ENCODE assay signal across 13 cellular contexts in genomic region chr10:88428442-88428841, GRCh38.
DNase-seq lines count a peak whose midpoint lies in the region; ATAC-seq, FAIRE-seq and TF ChIP-seq lines count a peak whose summit lies in the region.
"Had no signal": no experiment of that assay in that cellular context is flagged by ENCODE, and none has a peak within 500 bp of the region (broad histone marks: within the 10 kb centered on the region; RNA-seq: fewer than 3 reads in every experiment).

No MANE protein-coding gene starts in this region.

- no peaks in the 10 kb centered on the region for H3K9me3 ChIP-seq in astrocyte (ENCODE audit: insufficient read depth, low read depth, low read length)
- H3K9me3 ChIP-seq: Caco-2, SJCRH30 had no signal

- H3K27me3 Mint-ChIP-seq in astrocyte (ENCODE audit: low read depth, unreplicated experiment) (no peaks in the 10 kb centered on the region), mesothelial cell of epicardium (ENCODE audit: low read depth) (peaks cover 3% of the 10 kb centered on the region)

- no peak overlapping the region for H2AFZ ChIP-seq in astrocyte (ENCODE audit: low read depth, low read length)

- H3K4me1 Mint-ChIP-seq in astrocyte (ENCODE audit: low read depth, unreplicated experiment) = peaks cover 6% of the 10 kb centered on the region
- peaks cover 25% of the 10 kb centered on the region for H3K4me1 Mint-ChIP-seq in mesothelial cell of epicardium

- H3K4me3 Mint-ChIP-seq in astrocyte (ENCODE audit: unreplicated experiment) = no peak overlapping the region
- no peak overlapping the region for H3K4me3 Mint-ChIP-seq in mesothelial cell of epicardium
- H3K4me3 Mint-ChIP-seq: effector memory CD8-positive, alpha-beta T cell had no signal

- H3K27ac Mint-ChIP-seq in astrocyte (ENCODE audit: unreplicated experiment) (no peak overlapping the region), mesothelial cell of epicardium (peak overlapping the region; percentile 60)
- H3K27ac Mint-ChIP-seq: effector memory CD8-positive, alpha-beta T cell had no signal

- no peaks in the 10 kb centered on the region for H3K4me1 ChIP-seq in astrocyte (ENCODE audit: insufficient read depth, low read length)
- H3K4me1 ChIP-seq: Caco-2, SJCRH30 had no signal

- FAIRE-seq in astrocyte (lab: Jason Lieb, UNC) = no peak

- no peak overlapping the region for H3K4me3 ChIP-seq in astrocyte (ENCODE audit: insufficient read depth, low read depth, low read length)
- H3K4me3 ChIP-seq: SJCRH30 had no signal

- TF ChIP-seq CTCF in astrocyte (IDR thresholded peaks at IDR 0.05; ENCODE audit: insufficient read depth, low read depth, low read length) (no peak), mesothelial cell of epicardium (IDR thresholded peaks at IDR 0.05; ENCODE audit: unreplicated experiment) (no peak)

- no peaks in the 10 kb centered on the region for H3K9me3 Mint-ChIP-seq in astrocyte (ENCODE audit: unreplicated experiment)
- H3K9me3 Mint-ChIP-seq in mesothelial cell of epicardium = peaks cover 17% of the 10 kb centered on the region
- H3K9me3 Mint-ChIP-seq: effector memory CD8-positive, alpha-beta T cell had no signal

- no peaks in the 10 kb centered on the region for H3K36me3 ChIP-seq in astrocyte (ENCODE audit: insufficient read depth, low read length)
- H3K36me3 ChIP-seq: SJCRH30 had no signal

- H3K36me3 Mint-ChIP-seq in astrocyte (ENCODE audit: low read depth, unreplicated experiment) (no peaks in the 10 kb centered on the region), mesothelial cell of epicardium (peaks cover 12% of the 10 kb centered on the region)

- no peaks in the 10 kb centered on the region for H3K79me2 ChIP-seq in astrocyte (ENCODE audit: insufficient read depth, low read length)

- H3K27me3 ChIP-seq in astrocyte (ENCODE audit: insufficient read depth, low read length) = no peaks in the 10 kb centered on the region
- H3K27me3 ChIP-seq: SJCRH30 had no signal

- no peak for ATAC-seq in GM21529 (IDR thresholded peaks at IDR 0.05; ENCODE audit: unreplicated experiment)
- ATAC-seq: effector memory CD8-positive, alpha-beta T cell had no signal

- H3K9ac ChIP-seq in astrocyte (ENCODE audit: low read length) = no peak overlapping the region

- no peaks in the 10 kb centered on the region for H4K20me1 ChIP-seq in astrocyte (ENCODE audit: insufficient read depth, low read length)

- no peak overlapping the region for H3K4me2 ChIP-seq in astrocyte (ENCODE audit: low read length)

- H3K27ac ChIP-seq in astrocyte (ENCODE audit: low read depth, low read length) = no peak overlapping the region
- H3K27ac ChIP-seq: SJCRH30 had no signal

- DNase-seq in Daoy (ENCODE audit: low read depth) = peak; percentile 48
- peak; percentile 73 for DNase-seq in NCI-H146 treated with DMSO at 0.1 percent for 48 hours (lab: John Stamatoyannopoulos, UW; ENCODE audit: unreplicated experiment)
- peak; percentile 44 for DNase-seq in astrocyte (ENCODE audit: low read depth)
- DNase-seq in mesothelial cell of epicardium (ENCODE audit: low spot score in 2 of 2, unreplicated experiment in 2 of 2) = no peak
- DNase-seq in amniotic stem cell (lab: John Stamatoyannopoulos, UW) = no peak
- DNase-seq in GM19240 (ENCODE audit: insufficient read length, low spot score) = no peak
- no peak for DNase-seq in C1 segment of cervical spinal cord (lab: John Stamatoyannopoulos, UW)
- DNase-seq: activated CD4-positive, alpha-beta T cell treated with anti-CD3 and anti-CD28 coated beads for 48 hours; Caco-2; effector memory CD8-positive, alpha-beta T cell; NCI-H1105 treated with DMSO at 0.1 percent for 48 hours; SJCRH30 had no signal

Comparison
In these comparisons a context has a peak if more than half of its experiments do, and no peak if none do; other contexts are left out.
1. DNase-seq: peak in Daoy (single experiment), NCI-H146 treated with DMSO at 0.1 percent for 48 hours (single experiment) and astrocyte (single experiment); none in mesothelial cell of epicardium (0 of 2), amniotic stem cell (single experiment), GM19240 (single experiment) and C1 segment of cervical spinal cord (0 of 14).